Comparison of ENCODE assay signal across 1 cellular context in genomic region chr5:619444-619843, GRCh38.
TF ChIP-seq lines count a peak whose summit lies in the region.

No MANE protein-coding gene starts in this region.

TF ChIP-seq in GM12878, 131 proteins besides CTCF, POLR2A, EP300 and RAD21 (continued from another document):
- TF ChIP-seq E4F1 (IDR thresholded peaks at IDR 0.05; ENCODE audit: borderline replicate concordance, partially characterized antibody) (no peak), YBX1 (IDR thresholded peaks at IDR 0.05) (no peak), CBX3 (IDR thresholded peaks at IDR 0.05; ENCODE audit: borderline replicate concordance, low read depth) (no peak), ZNF592 (IDR thresholded peaks at IDR 0.05) (no peak), SMARCA5 (IDR thresholded peaks at IDR 0.05) (no peak)
- TF ChIP-seq, protein P1, sequence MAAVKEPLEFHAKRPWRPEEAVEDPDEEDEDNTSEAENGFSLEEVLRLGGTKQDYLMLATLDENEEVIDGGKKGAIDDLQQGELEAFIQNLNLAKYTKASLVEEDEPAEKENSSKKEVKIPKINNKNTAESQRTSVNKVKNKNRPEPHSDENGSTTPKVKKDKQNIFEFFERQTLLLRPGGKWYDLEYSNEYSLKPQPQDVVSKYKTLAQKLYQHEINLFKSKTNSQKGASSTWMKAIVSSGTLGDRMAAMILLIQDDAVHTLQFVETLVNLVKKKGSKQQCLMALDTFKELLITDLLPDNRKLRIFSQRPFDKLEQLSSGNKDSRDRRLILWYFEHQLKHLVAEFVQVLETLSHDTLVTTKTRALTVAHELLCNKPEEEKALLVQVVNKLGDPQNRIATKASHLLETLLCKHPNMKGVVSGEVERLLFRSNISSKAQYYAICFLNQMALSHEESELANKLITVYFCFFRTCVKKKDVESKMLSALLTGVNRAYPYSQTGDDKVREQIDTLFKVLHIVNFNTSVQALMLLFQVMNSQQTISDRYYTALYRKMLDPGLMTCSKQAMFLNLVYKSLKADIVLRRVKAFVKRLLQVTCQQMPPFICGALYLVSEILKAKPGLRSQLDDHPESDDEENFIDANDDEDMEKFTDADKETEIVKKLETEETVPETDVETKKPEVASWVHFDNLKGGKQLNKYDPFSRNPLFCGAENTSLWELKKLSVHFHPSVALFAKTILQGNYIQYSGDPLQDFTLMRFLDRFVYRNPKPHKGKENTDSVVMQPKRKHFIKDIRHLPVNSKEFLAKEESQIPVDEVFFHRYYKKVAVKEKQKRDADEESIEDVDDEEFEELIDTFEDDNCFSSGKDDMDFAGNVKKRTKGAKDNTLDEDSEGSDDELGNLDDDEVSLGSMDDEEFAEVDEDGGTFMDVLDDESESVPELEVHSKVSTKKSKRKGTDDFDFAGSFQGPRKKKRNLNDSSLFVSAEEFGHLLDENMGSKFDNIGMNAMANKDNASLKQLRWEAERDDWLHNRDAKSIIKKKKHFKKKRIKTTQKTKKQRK (IDR thresholded peaks at IDR 0.05; ENCODE audit: low read depth, low read length): no peak
